In the genomic region with DNA sequence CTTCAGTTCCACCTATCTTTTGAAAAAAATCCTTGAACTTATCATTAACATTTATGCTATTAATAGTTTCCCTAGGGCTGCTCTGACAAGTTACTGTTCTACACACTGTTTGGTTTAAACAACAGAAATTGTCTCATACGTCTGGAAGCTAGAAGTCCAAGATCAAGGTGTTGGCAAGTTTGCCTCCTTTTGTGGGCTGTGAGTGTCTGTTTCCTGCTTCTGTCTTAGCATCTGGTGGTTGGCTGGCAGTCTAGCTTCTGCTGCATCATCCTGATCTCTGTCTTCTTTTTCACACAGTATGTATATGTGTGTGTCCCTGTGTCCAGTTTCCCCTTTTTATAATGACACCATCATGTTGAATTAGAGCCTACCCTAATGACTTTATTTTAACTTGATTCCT, we compare ENCODE assay signal across 1 cellular context.
TF ChIP-seq lines count a peak whose summit lies in the region.

No MANE protein-coding gene starts in this region.

TF ChIP-seq in HEK293, 187 proteins besides CTCF, POLR2A, EP300 and RAD21 (continued from another document):
- TF ChIP-seq ATF2 (tag by site-specific recombination; IDR thresholded peaks at IDR 0.05; ENCODE audit: low read depth) = no peak
- TF ChIP-seq KLF9 (tag by site-specific recombination; IDR thresholded peaks at IDR 0.05; ENCODE audit: low read depth) = no peak
TF ChIP-seq in HEK293: peak in this region for 1.
